Comparison of ENCODE assay signal across 7 cellular contexts in the genomic region with DNA sequence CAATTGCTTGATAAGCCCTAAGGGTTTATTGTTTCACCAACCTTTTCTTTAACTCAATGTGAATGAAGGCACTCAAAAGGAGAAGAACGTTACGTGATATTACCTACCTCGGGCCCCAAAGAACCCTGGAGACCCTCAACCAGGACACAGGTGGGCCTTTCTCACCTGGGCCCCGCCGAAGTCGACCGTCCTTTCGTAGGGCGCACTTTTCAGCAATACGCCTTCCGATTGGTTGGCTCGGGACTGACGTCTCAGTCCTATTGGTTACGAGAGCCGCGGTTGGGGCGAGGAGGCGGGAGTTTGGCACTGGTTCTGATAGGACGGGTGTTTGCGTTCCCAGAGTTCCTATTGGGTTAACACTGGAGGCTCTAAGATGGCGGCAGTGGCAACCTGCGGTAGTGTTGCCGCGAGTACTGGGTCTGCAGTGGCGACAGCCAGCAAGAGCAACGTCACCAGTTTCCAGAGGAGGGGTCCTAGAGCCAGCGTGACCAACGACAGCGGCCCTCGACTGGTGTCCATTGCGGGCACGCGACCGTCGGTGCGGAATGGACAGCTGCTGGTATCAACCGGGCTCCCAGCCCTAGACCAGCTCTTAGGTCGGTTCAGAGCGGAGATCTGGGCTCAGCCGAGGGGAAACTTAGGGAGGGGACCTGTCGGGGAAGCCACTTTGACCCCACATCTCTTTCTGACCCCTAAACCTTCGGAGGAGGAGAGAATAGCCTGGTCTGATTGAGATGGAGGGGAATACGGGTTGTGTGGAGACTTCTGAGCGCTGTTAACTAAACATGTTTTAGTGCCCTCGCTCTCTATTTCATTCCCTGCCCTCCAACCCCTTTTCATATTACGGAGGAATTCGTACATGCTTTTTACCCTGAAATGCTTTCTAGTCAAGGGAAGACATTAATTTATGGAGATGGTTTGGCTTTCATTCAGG.
DNase-seq lines count a peak whose midpoint lies in the region; ATAC-seq, FAIRE-seq and TF ChIP-seq lines count a peak whose summit lies in the region.

A gene with protein sequence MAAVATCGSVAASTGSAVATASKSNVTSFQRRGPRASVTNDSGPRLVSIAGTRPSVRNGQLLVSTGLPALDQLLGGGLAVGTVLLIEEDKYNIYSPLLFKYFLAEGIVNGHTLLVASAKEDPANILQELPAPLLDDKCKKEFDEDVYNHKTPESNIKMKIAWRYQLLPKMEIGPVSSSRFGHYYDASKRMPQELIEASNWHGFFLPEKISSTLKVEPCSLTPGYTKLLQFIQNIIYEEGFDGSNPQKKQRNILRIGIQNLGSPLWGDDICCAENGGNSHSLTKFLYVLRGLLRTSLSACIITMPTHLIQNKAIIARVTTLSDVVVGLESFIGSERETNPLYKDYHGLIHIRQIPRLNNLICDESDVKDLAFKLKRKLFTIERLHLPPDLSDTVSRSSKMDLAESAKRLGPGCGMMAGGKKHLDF (plus strand): TSS at position 356 of the 934 bp plus-strand sequence. CDS start 18 bp downstream, at position 374.
A gene with protein sequence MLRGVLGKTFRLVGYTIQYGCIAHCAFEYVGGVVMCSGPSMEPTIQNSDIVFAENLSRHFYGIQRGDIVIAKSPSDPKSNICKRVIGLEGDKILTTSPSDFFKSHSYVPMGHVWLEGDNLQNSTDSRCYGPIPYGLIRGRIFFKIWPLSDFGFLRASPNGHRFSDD (minus strand): TSS at position 211 of the 934 bp plus-strand sequence. CDS start 46,346 bp downstream, outside the sequence.

- FAIRE-seq in GM18507 (lab: Jason Lieb, UNC): peak; percentile 93

- DNase-seq in GM18507 (ENCODE audit: extremely low spot score, insufficient read length, low read depth) (peak; percentile 94), NCI-H2029 treated with DMSO at 0.1 percent for 48 hours (lab: John Stamatoyannopoulos, UW) (peak; percentile 94), T-helper 9 cell (peak; percentile 92), astrocyte of the hippocampus (ENCODE audit: low read depth, low spot score) (peak; percentile 98), hippocampal formation (lab: John Stamatoyannopoulos, UW) (peak; percentile 94 to 98), retinal pigment epithelial cell (ENCODE audit: low read depth) (peak; percentile 90)

- H3K4me3 ChIP-seq in retinal pigment epithelial cell (ENCODE audit: low read length): peak within 1 kb of the TSS; percentile 96

- peak; percentile 100 for ATAC-seq in HG02981 (IDR thresholded peaks at IDR 0.05; ENCODE audit: unreplicated experiment)

- TF ChIP-seq CTCF in retinal pigment epithelial cell (conservative IDR thresholded peaks at IDR 0.05; ENCODE audit: low read depth, low read length): no peak

Comparison
In these comparisons a context has a peak if more than half of its experiments do, and no peak if none do; other contexts are left out.
1. Peak in every context shown above with its lines: DNase-seq, ATAC-seq and H3K4me3 ChIP-seq.